ENCODE assay signal across 10 cellular contexts in genomic region chr2:20600756-20601325, GRCh38. TPM values are rescaled to one million over a fixed set of nuclear protein-coding genes. Genes with fewer than 3 reads are reported as not detected.
DNase-seq lines count a peak whose midpoint lies in the region; ATAC-seq and TF ChIP-seq lines count a peak whose summit lies in the region.
"Had no signal": no experiment of that assay in that cellular context is flagged by ENCODE, and none has a peak within 500 bp of the region (broad histone marks: within the 10 kb centered on the region; RNA-seq: fewer than 3 reads in every experiment).

No MANE protein-coding gene starts in this region.

- no peaks in the 10 kb centered on the region for H3K9me3 ChIP-seq in Caco-2
- no peaks in the 10 kb centered on the region for H3K9me3 ChIP-seq in PC-3 (ENCODE audit: low read length)
- no peaks in the 10 kb centered on the region for H3K9me3 ChIP-seq in neural progenitor cell (ENCODE audit: low read depth)

- H3K9ac ChIP-seq in PC-3 (ENCODE audit: low read length) = no peak overlapping the region
- H3K9ac ChIP-seq in neural progenitor cell = no peak overlapping the region

- H3K27ac Mint-ChIP-seq in Caco-2 (ENCODE audit: unreplicated experiment) = no peak overlapping the region
- H3K27ac Mint-ChIP-seq in endothelial cell (ENCODE audit: unreplicated experiment) = no peak overlapping the region
- no peak overlapping the region for H3K27ac Mint-ChIP-seq in neural progenitor cell

- H3K36me3 ChIP-seq in Caco-2 (ENCODE audit: control insufficient read depth, insufficient read depth, low read length) = no peaks in the 10 kb centered on the region
- no peaks in the 10 kb centered on the region for H3K36me3 ChIP-seq in PC-3 (ENCODE audit: low read depth, low read length)
- no peaks in the 10 kb centered on the region for H3K36me3 ChIP-seq in neural progenitor cell

- H3K27me3 Mint-ChIP-seq in Caco-2 (ENCODE audit: insufficient read depth, unreplicated experiment) = no peaks in the 10 kb centered on the region
- peaks cover 8% of the 10 kb centered on the region for H3K27me3 Mint-ChIP-seq in endothelial cell (ENCODE audit: unreplicated experiment)
- H3K27me3 Mint-ChIP-seq in neural progenitor cell (ENCODE audit: insufficient read depth, low read depth) = peaks cover 4% of the 10 kb centered on the region
- H3K27me3 Mint-ChIP-seq: central memory CD8-positive, alpha-beta T cell had no signal

- H3K79me2 ChIP-seq in PC-3 (ENCODE audit: low read length) (no peaks in the 10 kb centered on the region), neural progenitor cell (ENCODE audit: low read depth) (no peaks in the 10 kb centered on the region)

- H4K20me1 ChIP-seq in PC-3 (ENCODE audit: low read length) = no peaks in the 10 kb centered on the region
- peaks cover 27% of the 10 kb centered on the region for H4K20me1 ChIP-seq in neural progenitor cell (ENCODE audit: low read depth)

- no peak overlapping the region for H3K4me3 ChIP-seq in Caco-2 (ENCODE audit: low read depth, low read length)
- no peak overlapping the region for H3K4me3 ChIP-seq in PC-3 (ENCODE audit: low read length)
- H3K4me3 ChIP-seq in neural progenitor cell = no peak overlapping the region

- H3K4me2 ChIP-seq in PC-3 (ENCODE audit: low read length) (no peak overlapping the region), neural progenitor cell (peak overlapping the region; percentile 76)

- no peaks in the 10 kb centered on the region for H3K36me3 Mint-ChIP-seq in Caco-2 (ENCODE audit: insufficient read depth, unreplicated experiment)
- no peaks in the 10 kb centered on the region for H3K36me3 Mint-ChIP-seq in endothelial cell (ENCODE audit: low read depth, unreplicated experiment)
- peaks cover 5% of the 10 kb centered on the region for H3K36me3 Mint-ChIP-seq in neural progenitor cell

- no peaks in the 10 kb centered on the region for H3F3A ChIP-seq in PC-3 (ENCODE audit: low read length, unreplicated experiment)
- peaks cover 20% of the 10 kb centered on the region for H3F3A ChIP-seq in neural progenitor cell (ENCODE audit: low read depth)

- H3K27me3 ChIP-seq in Caco-2 (replicated peaks; ENCODE audit: control insufficient read depth, insufficient read depth, low read length) (no peaks in the 10 kb centered on the region), PC-3 (ENCODE audit: low read length) (no peaks in the 10 kb centered on the region), neural progenitor cell (peaks cover 45% of the 10 kb centered on the region)

- peaks cover 18% of the 10 kb centered on the region for H3K4me1 ChIP-seq in Caco-2
- H3K4me1 ChIP-seq in PC-3 (ENCODE audit: insufficient read depth, low read length) = peaks cover 13% of the 10 kb centered on the region
- peaks cover 37% of the 10 kb centered on the region for H3K4me1 ChIP-seq in neural progenitor cell

- H3K4me3 Mint-ChIP-seq in Caco-2 (ENCODE audit: unreplicated experiment) (no peak overlapping the region), endothelial cell (ENCODE audit: unreplicated experiment) (no peak overlapping the region), neural progenitor cell (peak overlapping the region; percentile 34)
- H3K4me3 Mint-ChIP-seq: central memory CD8-positive, alpha-beta T cell had no signal

- H3K27ac ChIP-seq in PC-3 (ENCODE audit: low read length) = no peak overlapping the region
- H3K27ac ChIP-seq in neural progenitor cell = no peak overlapping the region

- POLR2A ChIA-PET in Caco-2 (lab: Charles Lee) (no interaction called here), PC-3 (lab: Charles Lee; ENCODE audit: unreplicated experiment) (no interaction called here)

- BruUV-seq in Caco-2 (replicated peaks; lab: Mats Ljungman, UMichigan) (no TSS peak), PC-3 (replicated peaks; lab: Mats Ljungman, UMichigan) (no TSS peak)

- intact Hi-C loops in Caco-2 (cut with micrococcal nuclease; ENCODE audit: unreplicated experiment) = no loop called here
- intact Hi-C loops in PC-3 (cut with micrococcal nuclease) = loop anchor here (2.0 kb wide), 1 partner anchor 34 kb away; no protein-coding TSS in a partner anchor
- intact Hi-C loops in posterior vena cava (cut with DNase I) = no loop called here

- no peak for ATAC-seq in PC-3
- ATAC-seq: Right ventricle myocardium inferior had no signal

- CTCF ChIA-PET in Caco-2 (lab: Charles Lee) (no interaction called here), PC-3 (lab: Charles Lee) (no interaction called here)

- H3K4me1 Mint-ChIP-seq in Caco-2 (ENCODE audit: low read depth, unreplicated experiment) = peaks cover 12% of the 10 kb centered on the region
- H3K4me1 Mint-ChIP-seq in endothelial cell (ENCODE audit: unreplicated experiment) = peaks cover 26% of the 10 kb centered on the region
- peaks cover 70% of the 10 kb centered on the region for H3K4me1 Mint-ChIP-seq in neural progenitor cell

- TF ChIP-seq CTCF in Caco-2 (IDR thresholded peaks at IDR 0.05; ENCODE audit: insufficient read depth in 1 of 2, low read depth in 1 of 2, low read length in 1 of 2, severe bottlenecking in 1 of 2, unreplicated experiment in 1 of 2) (peak; percentile 34 to 43), PC-3 (conservative IDR thresholded peaks at IDR 0.05; ENCODE audit: low read depth, low read length) (peak; percentile 46), endothelial cell (IDR thresholded peaks at IDR 0.05; ENCODE audit: unreplicated experiment) (peak; percentile 44), neural progenitor cell (IDR thresholded peaks at IDR 0.05) (peak; percentile 60)

- no peaks in the 10 kb centered on the region for H3K9me3 Mint-ChIP-seq in Caco-2 (ENCODE audit: unreplicated experiment)
- no peaks in the 10 kb centered on the region for H3K9me3 Mint-ChIP-seq in endothelial cell (ENCODE audit: unreplicated experiment)
- peaks cover 6% of the 10 kb centered on the region for H3K9me3 Mint-ChIP-seq in neural progenitor cell
- H3K9me3 Mint-ChIP-seq: central memory CD8-positive, alpha-beta T cell had no signal

- H3K9me2 ChIP-seq in PC-3 (replicated peaks; ENCODE audit: low read length) = no peaks in the 10 kb centered on the region

- DNase-seq in Caco-2 (no peak), PC-3 (peak; percentile 44), endothelial cell (ENCODE audit: low spot score) (no peak), neural progenitor cell (ENCODE audit: low spot score) (no peak), posterior vena cava (ENCODE audit: low spot score) (no peak), iPS-NIHi11 (ENCODE audit: low spot score) (no peak)
- DNase-seq in stimulated activated CD8-positive, alpha-beta memory T cell treated with anti-CD3 and anti-CD28 coated beads, Interleukin-4, amount 100 ng/mL, for 48 hours = no peak
- no peak for DNase-seq in activated effector memory CD4-positive, alpha-beta T cell treated with anti-CD3 and anti-CD28 coated beads, Interleukin-2, amount 50 U/mL, for 16 hours

- H2AFZ ChIP-seq in PC-3 (ENCODE audit: low read length) (no peak overlapping the region), neural progenitor cell (replicated peaks) (no peak overlapping the region)

RNA-seq across cellular contexts. Expression of gene HS1BP3, which starts 50.1 kb away (rescaled TPM):
- 26.5 and 31.1 TPM in 2 replicates for total RNA-seq in Caco-2 (2022)
- total RNA-seq in PC-3 (2014; rRNA removed) = 17.8 and 19.6 TPM in 2 replicates
- total RNA-seq in endothelial cell (ENCODE audit: unreplicated experiment) = 33.6 TPM
- total RNA-seq in neural progenitor cell (ENCODE audit: low replicate concordance) = 10.0 and 19.5 TPM in 2 replicates
- 10 to 100 TPM; 37.1 to 41.8 TPM for total RNA-seq in posterior vena cava
